Comparison of ENCODE assay signal across 1 cellular context in the genomic region with DNA sequence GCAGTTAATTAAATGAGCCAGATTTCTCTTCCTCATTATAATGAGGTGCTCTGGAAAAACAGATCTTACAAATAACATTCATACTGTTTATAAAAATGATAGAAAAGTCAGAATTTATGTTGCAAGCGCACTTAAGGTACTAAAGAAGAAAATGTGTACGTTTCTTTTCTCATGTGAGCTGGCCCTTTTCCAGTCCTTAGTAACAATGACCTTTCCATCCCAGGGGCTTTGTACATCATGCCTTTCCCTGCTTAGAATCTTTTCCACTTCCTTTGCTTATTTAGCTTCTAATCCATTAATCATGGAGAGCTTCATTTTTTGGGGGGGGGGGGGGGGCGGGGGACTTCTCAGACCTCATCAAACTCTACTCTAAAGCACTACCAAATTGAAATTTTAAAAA.
TF ChIP-seq lines count a peak whose summit lies in the region.

No MANE protein-coding gene starts in this region.

TF ChIP-seq in HepG2, 621 proteins besides CTCF, POLR2A, EP300 and RAD21:
- no peak for TF ChIP-seq ZMYM3 (CRISPR knock-in tag; IDR thresholded peaks at IDR 0.05)
- no peak for TF ChIP-seq CREM (IDR thresholded peaks at IDR 0.05)
- TF ChIP-seq CREM (CRISPR knock-in tag; IDR thresholded peaks at IDR 0.05): no peak
